In the genomic region with DNA sequence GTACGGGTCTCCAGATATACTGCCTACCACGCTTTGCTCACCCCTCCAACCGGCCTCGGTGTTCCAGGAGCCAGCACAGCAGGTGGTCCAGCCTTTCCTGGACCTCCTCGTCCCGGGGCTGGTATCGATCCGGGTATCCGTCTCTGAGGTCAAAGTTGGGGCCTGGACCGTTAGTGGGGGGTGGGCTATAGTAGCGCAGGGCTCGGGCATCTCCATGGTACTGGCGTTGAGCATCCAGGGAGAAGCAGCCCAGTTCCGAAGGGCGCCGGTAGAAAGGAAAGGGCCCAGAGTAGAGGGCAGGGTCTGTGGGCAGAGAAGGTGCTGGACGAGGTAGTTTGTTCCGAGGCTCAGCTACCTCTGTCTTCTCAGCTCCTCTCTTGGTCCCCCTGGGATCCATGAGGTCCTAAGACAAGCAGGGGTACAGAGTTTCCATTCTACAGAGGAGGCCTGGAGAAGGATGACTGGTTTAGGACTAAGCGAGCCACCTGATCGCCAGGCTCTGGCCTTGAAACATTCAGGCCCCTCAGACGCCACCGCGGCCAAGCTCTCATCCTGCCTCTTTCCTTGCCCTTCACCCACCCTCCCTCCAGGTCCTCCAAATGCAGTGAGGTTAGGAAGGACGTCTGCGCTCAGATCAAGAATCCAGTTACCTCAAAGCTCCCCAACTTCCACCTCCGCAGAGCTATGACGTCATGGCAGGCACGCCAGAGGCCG, we compare ENCODE assay signal across 8 cellular contexts. TPM values are rescaled to one million over a fixed set of nuclear protein-coding genes. Genes with fewer than 3 reads are reported as not detected.
DNase-seq lines count a peak whose midpoint lies in the region; ATAC-seq, FAIRE-seq and TF ChIP-seq lines count a peak whose summit lies in the region.

No MANE protein-coding gene starts in this region.

- H3K4me3 ChIP-seq in iPS DF 6.9 (ENCODE audit: low read length) (peak overlapping the region; percentile 73; the same call in 1 of the 2 replicates), spleen (peak overlapping the region; percentile 60 to 93 (median 75))

- FAIRE-seq in frontal cortex (lab: Jason Lieb, UNC), result no peak

- no peaks in the 10 kb centered on the region for H3K27me3 Mint-ChIP-seq in T-helper 2 cell treated with Interferon-gamma antibody and Interleukin-4, amounts not matched to agents 5 μg/mL and 100 μg/mL, for 36 hours (ENCODE audit: low read depth)
- no peaks in the 10 kb centered on the region for H3K27me3 Mint-ChIP-seq in activated T-helper 1 cell treated with anti-CD3 and anti-CD28 coated beads, Interleukin-12 subunit alpha, Interleukin-12 subunit beta, Interleukin-2, Interleukin-4 antibody, amounts not matched to agents 30 ng/mL and 10 ng/mL and 1 ng/mL, durations not matched to agents 14 hours and 24 hours and 36 hours (ENCODE audit: insufficient read depth)

- peak overlapping the region; percentile 98 for H3K4me3 Mint-ChIP-seq in T-helper 2 cell treated with Interferon-gamma antibody and Interleukin-4, amounts not matched to agents 5 μg/mL and 100 μg/mL, for 36 hours
- H3K4me3 Mint-ChIP-seq in activated T-helper 1 cell treated with anti-CD3 and anti-CD28 coated beads, Interleukin-12 subunit alpha, Interleukin-12 subunit beta, Interleukin-2, Interleukin-4 antibody, amounts not matched to agents 30 ng/mL and 10 ng/mL and 1 ng/mL, durations not matched to agents 14 hours and 24 hours and 36 hours, result peak overlapping the region; percentile 80

- no peaks in the 10 kb centered on the region for H3K4me1 ChIP-seq in iPS DF 6.9 (ENCODE audit: control insufficient read depth, insufficient read depth, low read length)
- peaks cover 21 to 62% (median 36%) of the 10 kb centered on the region in 6 donors for H3K4me1 ChIP-seq in spleen

- peaks cover 27% of the 10 kb centered on the region for H3K36me3 Mint-ChIP-seq in T-helper 2 cell treated with Interferon-gamma antibody and Interleukin-4, amounts not matched to agents 5 μg/mL and 100 μg/mL, for 36 hours (ENCODE audit: low read depth)
- peaks cover 29% of the 10 kb centered on the region for H3K36me3 Mint-ChIP-seq in activated T-helper 1 cell treated with anti-CD3 and anti-CD28 coated beads, Interleukin-12 subunit alpha, Interleukin-12 subunit beta, Interleukin-2, Interleukin-4 antibody, amounts not matched to agents 30 ng/mL and 10 ng/mL and 1 ng/mL, durations not matched to agents 14 hours and 24 hours and 36 hours (ENCODE audit: low read depth)

- H3K27ac ChIP-seq in iPS DF 6.9 (ENCODE audit: low read length), result no peak overlapping the region
- peak overlapping the region; percentile 91 to 99 (median 98) for H3K27ac ChIP-seq in spleen

- intact Hi-C loops in activated T-helper 1 cell treated with anti-CD3 and anti-CD28 coated beads, Interleukin-12 subunit alpha, Interleukin-12 subunit beta, Interleukin-2, Interleukin-4 antibody, amounts not matched to agents 30 ng/mL and 10 ng/mL and 1 ng/mL, durations not matched to agents 14 hours and 24 hours and 36 hours (cut with micrococcal nuclease), result loop anchor here (1.0 to 10.0 kb wide), 3 partner anchors 69 to 1303 kb away; a partner anchor contains a TSS
- intact Hi-C loops in spleen (cut with DNase I; ENCODE audit: low total_unique reads), result no loop called here

- no peaks in the 10 kb centered on the region for H3K27me3 ChIP-seq in iPS DF 6.9 (ENCODE audit: control insufficient read depth, insufficient read depth, low read length)
- H3K27me3 ChIP-seq in spleen (replicated peaks in 1 of 7), result no peaks in the 10 kb centered on the region

- no peak for TF ChIP-seq CTCF in spleen (IDR thresholded peaks at IDR 0.05 in 8 of 11, conservative IDR thresholded peaks at IDR 0.05 in 3 of 11)

- H3K4me1 Mint-ChIP-seq in T-helper 2 cell treated with Interferon-gamma antibody and Interleukin-4, amounts not matched to agents 5 μg/mL and 100 μg/mL, for 36 hours (ENCODE audit: low read depth), result peaks cover 18% of the 10 kb centered on the region
- peaks cover 34% of the 10 kb centered on the region for H3K4me1 Mint-ChIP-seq in activated T-helper 1 cell treated with anti-CD3 and anti-CD28 coated beads, Interleukin-12 subunit alpha, Interleukin-12 subunit beta, Interleukin-2, Interleukin-4 antibody, amounts not matched to agents 30 ng/mL and 10 ng/mL and 1 ng/mL, durations not matched to agents 14 hours and 24 hours and 36 hours (ENCODE audit: low read depth)

- TF ChIP-seq POLR2A in spleen (IDR thresholded peaks at IDR 0.05), result no peak

- no peak for ATAC-seq in HG03045 (IDR thresholded peaks at IDR 0.05; ENCODE audit: unreplicated experiment)
- no peak for ATAC-seq in GM18868 (IDR thresholded peaks at IDR 0.05; ENCODE audit: unreplicated experiment)

- DNase-seq in T-helper 2 cell treated with Interferon-gamma antibody and Interleukin-4, amounts not matched to agents 5 μg/mL and 100 μg/mL, for 36 hours (ENCODE audit: low spot score), result no peak
- DNase-seq in T-helper 2 cell (no peak), iPS DF 6.9 (ENCODE audit: low read depth, low spot score) (no peak), spleen (peak; percentile 83), frontal cortex (ENCODE audit: low spot score in 2 of 2) (no peak)
- DNase-seq in activated T-helper 1 cell treated with anti-CD3 and anti-CD28 coated beads, Interleukin-12 subunit alpha, Interleukin-12 subunit beta, Interleukin-2, Interleukin-4 antibody, amounts not matched to agents 30 ng/mL and 10 ng/mL and 1 ng/mL, durations not matched to agents 14 hours and 24 hours and 36 hours (ENCODE audit: low spot score), result no peak

- no peaks in the 10 kb centered on the region for H3K9me3 Mint-ChIP-seq in T-helper 2 cell treated with Interferon-gamma antibody and Interleukin-4, amounts not matched to agents 5 μg/mL and 100 μg/mL, for 36 hours
- H3K9me3 Mint-ChIP-seq in activated T-helper 1 cell treated with anti-CD3 and anti-CD28 coated beads, Interleukin-12 subunit alpha, Interleukin-12 subunit beta, Interleukin-2, Interleukin-4 antibody, amounts not matched to agents 30 ng/mL and 10 ng/mL and 1 ng/mL, durations not matched to agents 14 hours and 24 hours and 36 hours, result no peaks in the 10 kb centered on the region

- no CpG with 5 or more reads among the region's 29 CpGs for WGBS in iPS DF 6.9 (ENCODE audit: insufficient coverage, insufficient read length)
- WGBS in spleen, 5 donors, result 25 to 40% (median 29%) methylated on average over 29 of the region's 29 CpGs

- H3K9me3 ChIP-seq in iPS DF 6.9 (ENCODE audit: control insufficient read depth, insufficient read depth, low read length) (no peaks in the 10 kb centered on the region), spleen (no peaks in the 10 kb centered on the region)

- H3K27ac Mint-ChIP-seq in T-helper 2 cell treated with Interferon-gamma antibody and Interleukin-4, amounts not matched to agents 5 μg/mL and 100 μg/mL, for 36 hours, result peak overlapping the region; percentile 100
- peak overlapping the region; percentile 100 for H3K27ac Mint-ChIP-seq in activated T-helper 1 cell treated with anti-CD3 and anti-CD28 coated beads, Interleukin-12 subunit alpha, Interleukin-12 subunit beta, Interleukin-2, Interleukin-4 antibody, amounts not matched to agents 30 ng/mL and 10 ng/mL and 1 ng/mL, durations not matched to agents 14 hours and 24 hours and 36 hours

- H3K36me3 ChIP-seq in iPS DF 6.9 (ENCODE audit: control insufficient read depth, insufficient read depth, low read length) (peaks cover 24% of the 10 kb centered on the region; the same call in 1 of the 2 replicates), spleen (peaks cover 0 to 70% (median 41%) of the 10 kb centered on the region in 6 donors)

RNA-seq across cellular contexts. Expression of a gene that starts 0.5 kb away (rescaled TPM):
- total RNA-seq in activated T-helper 1 cell treated with anti-CD3 and anti-CD28 coated beads, Interleukin-12 subunit alpha, Interleukin-12 subunit beta, Interleukin-2, Interleukin-4 antibody, amounts not matched to agents 30 ng/mL and 10 ng/mL and 1 ng/mL, durations not matched to agents 14 hours and 24 hours and 36 hours, result 14.1 and 15.2 TPM in 2 replicates
- total RNA-seq in spleen (10 to 100 TPM; 21.0 to 34.3 (median 26.2) TPM), frontal cortex (7.3 TPM)
- 10 to 100 TPM; 19.1 to 28.1 (median 26.3) TPM for polyA plus RNA-seq in spleen

RNA-seq across cellular contexts. Expression of a gene that starts 10.4 kb away (rescaled TPM):
- total RNA-seq in activated T-helper 1 cell treated with anti-CD3 and anti-CD28 coated beads, Interleukin-12 subunit alpha, Interleukin-12 subunit beta, Interleukin-2, Interleukin-4 antibody, amounts not matched to agents 30 ng/mL and 10 ng/mL and 1 ng/mL, durations not matched to agents 14 hours and 24 hours and 36 hours, result 4.0 and 4.1 TPM in 2 replicates
- 100 to 1,000 TPM; 101 to 332 (median 166) TPM for total RNA-seq in spleen
- 10 to 100 TPM; 50.1 to 58.3 (median 53.5) TPM for polyA plus RNA-seq in spleen
- 10.6 TPM for total RNA-seq in frontal cortex

RNA-seq across cellular contexts. Expression of a gene that starts 12.5 kb away (rescaled TPM):
- total RNA-seq in activated T-helper 1 cell treated with anti-CD3 and anti-CD28 coated beads, Interleukin-12 subunit alpha, Interleukin-12 subunit beta, Interleukin-2, Interleukin-4 antibody, amounts not matched to agents 30 ng/mL and 10 ng/mL and 1 ng/mL, durations not matched to agents 14 hours and 24 hours and 36 hours, result 85.8 and 101 TPM in 2 replicates
- 100 to 1,000 TPM in 1 of 7 donors, 10 to 100 TPM in 6; 52.1 to 102 (median 75.7) TPM for total RNA-seq in spleen
- polyA plus RNA-seq in spleen, result 100 to 1,000 TPM in 2 of 3 donors, 10 to 100 TPM in 1; 61.8 to 107 (median 102) TPM
- total RNA-seq in frontal cortex, result 30.2 TPM

RNA-seq across cellular contexts. Expression of a gene that starts 12.7 kb away (rescaled TPM):
- total RNA-seq in activated T-helper 1 cell treated with anti-CD3 and anti-CD28 coated beads, Interleukin-12 subunit alpha, Interleukin-12 subunit beta, Interleukin-2, Interleukin-4 antibody, amounts not matched to agents 30 ng/mL and 10 ng/mL and 1 ng/mL, durations not matched to agents 14 hours and 24 hours and 36 hours, result 92.3 and 97.7 TPM in 2 replicates
- total RNA-seq in spleen, result 10 to 100 TPM; 37.4 to 50.7 (median 44.8) TPM
- polyA plus RNA-seq in spleen, result 10 to 100 TPM; 35.0 to 47.1 (median 45.3) TPM
- total RNA-seq in frontal cortex, result 45.7 TPM

RNA-seq across cellular contexts. Expression of a gene that starts 25.5 kb away (rescaled TPM):
- 0.21 TPM in 1 of 2 replicates, not detected in the other for total RNA-seq in activated T-helper 1 cell treated with anti-CD3 and anti-CD28 coated beads, Interleukin-12 subunit alpha, Interleukin-12 subunit beta, Interleukin-2, Interleukin-4 antibody, amounts not matched to agents 30 ng/mL and 10 ng/mL and 1 ng/mL, durations not matched to agents 14 hours and 24 hours and 36 hours
- total RNA-seq in spleen (10 to 100 TPM in 6 of 7 donors, 1 to 10 TPM in 1; 5.4 to 35.8 (median 20.1) TPM), frontal cortex (0.82 TPM)
- polyA plus RNA-seq in spleen, result 10 to 100 TPM; 24.1 to 31.2 (median 24.3) TPM
